Comparison of ENCODE assay signal across 8 cellular contexts in the genomic region with DNA sequence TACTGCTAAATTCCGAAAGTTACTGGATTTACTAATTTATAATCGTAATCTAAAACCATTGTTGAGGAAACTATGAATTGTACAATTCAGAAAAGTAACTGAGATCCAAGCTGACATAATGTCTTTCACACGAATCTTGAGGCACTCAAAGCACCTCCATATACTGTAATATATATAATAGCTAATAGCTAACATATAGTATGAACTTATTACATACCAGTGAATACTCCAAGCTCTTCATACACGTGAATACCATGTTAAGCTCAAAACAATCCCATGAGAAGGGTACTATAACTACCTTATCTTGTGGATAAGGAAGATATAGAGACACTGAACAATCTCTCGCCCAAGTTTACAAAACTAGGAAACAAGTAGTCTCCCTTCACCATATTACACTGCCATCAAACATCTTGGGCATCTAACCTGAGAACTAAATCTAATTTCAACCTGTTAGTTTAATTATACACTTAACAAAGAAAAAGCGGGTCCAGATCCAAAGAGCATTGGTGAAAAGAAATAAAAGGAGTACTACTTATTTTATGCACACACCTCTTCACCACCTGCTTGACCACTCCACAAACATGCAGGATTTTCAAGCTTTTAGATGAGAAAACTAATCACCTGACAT. TPM values are rescaled to one million over a fixed set of nuclear protein-coding genes. Genes with fewer than 3 reads are reported as not detected.
DNase-seq lines count a peak whose midpoint lies in the region; ATAC-seq and TF ChIP-seq lines count a peak whose summit lies in the region.

No MANE protein-coding gene starts in this region.

- H3K9ac ChIP-seq in SK-N-MC (ENCODE audit: insufficient read length) (peak overlapping the region; percentile 99), fibroblast of lung (ENCODE audit: insufficient read depth, low read length) (peak overlapping the region; percentile 95), skeletal muscle satellite cell (ENCODE audit: low read depth, low read length) (peak overlapping the region; percentile 85)

- no peak for TF ChIP-seq CTCF in fibroblast of lung (conservative IDR thresholded peaks at IDR 0.05 in 1 of 2, IDR thresholded peaks at IDR 0.05 in 1 of 2; ENCODE audit: low read depth in 1 of 2, low read length in 2 of 2)

- H3K36me3 ChIP-seq in HAP-1 (replicated peaks): peaks cover 25% of the 10 kb centered on the region
- H3K36me3 ChIP-seq in SK-N-MC (ENCODE audit: insufficient read depth, low read length): peaks cover 28% of the 10 kb centered on the region
- H3K36me3 ChIP-seq in fibroblast of lung (ENCODE audit: control insufficient read depth, insufficient read depth, low read length): no peaks in the 10 kb centered on the region
- H3K36me3 ChIP-seq in skeletal muscle satellite cell (ENCODE audit: insufficient read depth, low read length): peaks cover 5% of the 10 kb centered on the region

- DNase-seq in HAP-1 (ENCODE audit: low spot score in 2 of 2): no peak
- no peak for DNase-seq in SK-N-MC (ENCODE audit: low read depth, low spot score)
- peak in 1 of 2 donors; percentile 10 for DNase-seq in fibroblast of lung (ENCODE audit: low read depth in 2 of 2)
- DNase-seq in anterior cingulate cortex (lab: John Stamatoyannopoulos, UW): no peak

- H3K79me2 ChIP-seq in fibroblast of lung (ENCODE audit: control insufficient read depth, insufficient read depth, low read length): peaks cover 38% of the 10 kb centered on the region

- in situ Hi-C loops in HAP-1 (cut with MboI; ENCODE audit: low sequenced_read_pairs): no loop called here

- H3K9me3 ChIP-seq in HAP-1 (no peaks in the 10 kb centered on the region), SK-N-MC (ENCODE audit: low read depth, low read length) (no peaks in the 10 kb centered on the region), fibroblast of lung (ENCODE audit: control insufficient read depth, insufficient read depth, low read depth, low read length) (no peaks in the 10 kb centered on the region), skeletal muscle satellite cell (replicated peaks; ENCODE audit: low read length) (no peaks in the 10 kb centered on the region)

- H3K4me3 ChIP-seq in HAP-1 (peak overlapping the region; percentile 62), SK-N-MC (peak overlapping the region; percentile 94), fibroblast of lung (replicated peaks in 1 of 4; ENCODE audit: control extremely low read depth in 1 of 4, insufficient read depth in 1 of 4, low read depth in 3 of 4, low read length in 4 of 4) (peak overlapping the region; percentile 88 to 93 (median 90)), skeletal muscle satellite cell (ENCODE audit: low read length) (peak overlapping the region; percentile 74)

- no peaks in the 10 kb centered on the region for H3K27me3 ChIP-seq in HAP-1 (ENCODE audit: low read depth)
- H3K27me3 ChIP-seq in fibroblast of lung (ENCODE audit: control insufficient read depth, insufficient read depth, low read length): no peaks in the 10 kb centered on the region
- H3K27me3 ChIP-seq in skeletal muscle satellite cell (ENCODE audit: control insufficient read depth, insufficient read depth, low read length): no peaks in the 10 kb centered on the region

- H4K20me1 ChIP-seq in fibroblast of lung (ENCODE audit: control insufficient read depth, extremely low read depth, insufficient read depth, low read length): no peaks in the 10 kb centered on the region

- H2AFZ ChIP-seq in fibroblast of lung (ENCODE audit: low read length): no peak overlapping the region

- H3K4me1 ChIP-seq in HAP-1 (peaks cover 18% of the 10 kb centered on the region), fibroblast of lung (ENCODE audit: control insufficient read depth, extremely low read depth, insufficient read depth, low read length) (no peaks in the 10 kb centered on the region), skeletal muscle satellite cell (ENCODE audit: control insufficient read depth, insufficient read depth, low read length) (peaks cover 26% of the 10 kb centered on the region)

- no peak for ATAC-seq in HG03460 (IDR thresholded peaks at IDR 0.05; ENCODE audit: unreplicated experiment)
- ATAC-seq in GM19324 (IDR thresholded peaks at IDR 0.05; ENCODE audit: low FRiP score, unreplicated experiment): no peak
- ATAC-seq in HG02610 (IDR thresholded peaks at IDR 0.05; ENCODE audit: unreplicated experiment): no peak

- H3K27ac ChIP-seq in SK-N-MC (peak overlapping the region; percentile 100), fibroblast of lung (ENCODE audit: insufficient read depth, low read length) (peak overlapping the region; percentile 98)

- H3K4me2 ChIP-seq in fibroblast of lung (ENCODE audit: extremely low read depth, insufficient read depth, low read length): peak overlapping the region; percentile 91
- peak overlapping the region; percentile 73 for H3K4me2 ChIP-seq in skeletal muscle satellite cell (ENCODE audit: low read length)

RNA-seq across cellular contexts. Expression of a gene that starts 1.0 kb away (rescaled TPM):
- 6.4 and 7.4 TPM in 2 replicates for total RNA-seq in fibroblast of lung
- polyA plus RNA-seq in fibroblast of lung: 5.4 and 5.9 TPM in 2 replicates
- 14.5 and 19.9 TPM in 2 replicates for polyA plus RNA-seq in fibroblast of lung (2012)
- polyA minus RNA-seq in fibroblast of lung (ENCODE audit: low replicate concordance): 0.20 and 0.41 TPM in 2 replicates
- total RNA-seq in skeletal muscle satellite cell (2012; rRNA removed): 4.4 and 5.8 TPM in 2 replicates

RNA-seq across cellular contexts. Expression of a gene that starts 1.5 kb away (rescaled TPM):
- 1.3 and 19.7 TPM in 2 replicates for total RNA-seq in fibroblast of lung
- polyA plus RNA-seq in fibroblast of lung: 5.6 and 25.1 TPM in 2 replicates
- polyA plus RNA-seq in fibroblast of lung (2012): 3.5 and 20.9 TPM in 2 replicates
- 0.16 and 0.33 TPM in 2 replicates for polyA minus RNA-seq in fibroblast of lung (ENCODE audit: low replicate concordance)
- total RNA-seq in skeletal muscle satellite cell (2012; rRNA removed): 26.9 and 27.4 TPM in 2 replicates

RNA-seq across cellular contexts. Expression of a gene that starts 21.5 kb away (rescaled TPM):
- 449 and 600 TPM in 2 replicates for total RNA-seq in fibroblast of lung
- polyA plus RNA-seq in fibroblast of lung: 173 and 210 TPM in 2 replicates
- 143 and 171 TPM in 2 replicates for polyA plus RNA-seq in fibroblast of lung (2012)
- 85.4 and 99.1 TPM in 2 replicates for polyA minus RNA-seq in fibroblast of lung (ENCODE audit: low replicate concordance)
- 137 and 275 TPM in 2 replicates for total RNA-seq in skeletal muscle satellite cell (2012; rRNA removed)

RNA-seq across cellular contexts. Expression of a gene that starts 46.5 kb away (rescaled TPM):
- total RNA-seq in fibroblast of lung: 136 and 160 TPM in 2 replicates
- 93.6 and 116 TPM in 2 replicates for polyA plus RNA-seq in fibroblast of lung
- 70.4 and 85.8 TPM in 2 replicates for polyA plus RNA-seq in fibroblast of lung (2012)
- 11.1 and 14.9 TPM in 2 replicates for polyA minus RNA-seq in fibroblast of lung (ENCODE audit: low replicate concordance)
- total RNA-seq in skeletal muscle satellite cell (2012; rRNA removed): 36.8 and 37.4 TPM in 2 replicates
